ENCODE assay signal across 9 cellular contexts in the genomic region with DNA sequence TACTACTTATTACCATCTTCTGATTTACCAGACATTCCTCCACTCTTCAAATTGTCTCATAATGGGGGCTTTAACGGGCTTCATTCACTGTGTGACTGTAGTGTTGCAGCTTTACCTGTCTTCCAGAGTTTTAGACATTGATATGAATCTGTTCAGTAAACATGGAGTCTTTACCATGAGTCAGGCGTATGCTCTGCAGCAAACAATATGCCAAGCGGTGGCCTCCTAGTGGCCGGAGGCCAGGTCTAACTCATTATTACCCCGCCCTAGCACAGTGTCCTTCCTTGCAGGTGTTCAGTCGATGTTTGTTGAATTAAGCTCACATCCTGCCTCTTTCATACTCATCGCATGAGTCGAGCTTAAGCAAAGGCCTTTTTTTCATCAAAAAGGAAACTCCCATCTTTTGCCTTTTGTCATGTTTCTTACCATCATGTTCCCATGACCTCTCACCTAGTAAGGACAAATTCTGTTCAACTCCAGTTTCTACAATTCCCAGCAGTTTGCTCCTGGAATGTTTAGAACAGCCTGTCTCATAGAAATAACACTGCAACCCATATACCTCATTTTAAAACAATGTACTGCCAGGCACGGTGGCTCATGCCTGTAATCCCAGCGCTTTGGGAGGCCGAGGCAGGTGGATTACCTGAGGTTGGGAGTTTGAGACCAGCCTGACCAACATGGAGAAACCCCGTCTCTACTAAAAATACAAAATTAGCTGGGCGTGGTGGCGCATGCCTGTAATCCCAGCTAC. TPM values are rescaled to one million over a fixed set of nuclear protein-coding genes. Genes with fewer than 3 reads are reported as not detected.
DNase-seq lines count a peak whose midpoint lies in the region; ATAC-seq, FAIRE-seq and TF ChIP-seq lines count a peak whose summit lies in the region.
"Had no signal": no experiment of that assay in that cellular context is flagged by ENCODE, and none has a peak within 500 bp of the region (broad histone marks: within the 10 kb centered on the region; RNA-seq: fewer than 3 reads in every experiment).

No MANE protein-coding gene starts in this region.

- intact Hi-C loops in endothelial cell of umbilical vein (cut with micrococcal nuclease) = loop anchor here (1.0 kb wide), 1 partner anchor 9 kb away; no protein-coding TSS in a partner anchor

- no peaks in the 10 kb centered on the region for H3K9me1 ChIP-seq in endothelial cell of umbilical vein (replicated peaks; ENCODE audit: control insufficient read depth, extremely low read depth, insufficient read depth, low read length)

- H3K4me3 ChIP-seq in endothelial cell of umbilical vein (replicated peaks in 1 of 3; ENCODE audit: insufficient read depth in 1 of 3, low read depth in 1 of 3, low read length in 3 of 3) = no peak overlapping the region
- no peak overlapping the region for H3K4me3 ChIP-seq in neural progenitor cell
- H3K4me3 ChIP-seq: BLaER1 had no signal

- peak; percentile 64 for FAIRE-seq in endothelial cell of umbilical vein (lab: Jason Lieb, UNC)

- H3K4me1 Mint-ChIP-seq in neural progenitor cell = peaks cover 9% of the 10 kb centered on the region

- H3K4me1 ChIP-seq in endothelial cell of umbilical vein (ENCODE audit: control insufficient read depth, extremely low read depth, insufficient read depth, low read length) (peaks cover 26% of the 10 kb centered on the region), neural progenitor cell (no peaks in the 10 kb centered on the region)

- no peaks in the 10 kb centered on the region for H3K36me3 Mint-ChIP-seq in neural progenitor cell

- H3K27me3 ChIP-seq in endothelial cell of umbilical vein (ENCODE audit: control insufficient read depth in 2 of 2, insufficient read depth in 2 of 2, low read length in 2 of 2) = no peaks in the 10 kb centered on the region
- H3K27me3 ChIP-seq in neural progenitor cell = no peaks in the 10 kb centered on the region
- H3K27me3 ChIP-seq: BLaER1 had no signal

- TSS peak; percentile 15 for BruUV-seq in endothelial cell of umbilical vein (replicated peaks; lab: Mats Ljungman, UMichigan)

- CTCF ChIA-PET in endothelial cell of umbilical vein (lab: Charles Lee) = interaction anchor here (0.6 kb wide), 3 partner anchors 10 to 96 kb away, joined by 3 to 6 read pairs (median 4); no protein-coding TSS in a partner anchor

- POLR2A ChIA-PET in endothelial cell of umbilical vein (lab: Charles Lee) = interaction anchor here (0.6 to 1.6 kb wide), 6 partner anchors 10 to 146 kb away, joined by 3 to 15 read pairs (median 4); partner anchors contain the start of genes PTRH2 and VMP1

- H3K4me2 ChIP-seq in endothelial cell of umbilical vein (ENCODE audit: insufficient read depth, low read length) (no peak overlapping the region), neural progenitor cell (no peak overlapping the region)
- H3K4me2 ChIP-seq: BLaER1 had no signal

- H3K4me3 Mint-ChIP-seq in neural progenitor cell = no peak overlapping the region

- H3K27ac ChIP-seq in endothelial cell of umbilical vein (ENCODE audit: insufficient read depth, low read depth, low read length) = peak overlapping the region; percentile 68
- H3K27ac ChIP-seq in neural progenitor cell = no peak overlapping the region
- H3K27ac ChIP-seq: BLaER1 had no signal

- H3F3A ChIP-seq in neural progenitor cell (ENCODE audit: low read depth) = no peaks in the 10 kb centered on the region

- no peak overlapping the region for H3K27ac Mint-ChIP-seq in neural progenitor cell

- H3K79me2 ChIP-seq in endothelial cell of umbilical vein (ENCODE audit: control insufficient read depth, insufficient read depth, low read length) (no peaks in the 10 kb centered on the region), neural progenitor cell (ENCODE audit: low read depth) (no peaks in the 10 kb centered on the region)

- H3K9ac ChIP-seq in endothelial cell of umbilical vein (replicated peaks; ENCODE audit: extremely low read depth, insufficient read depth, low read length) (no peak overlapping the region), neural progenitor cell (no peak overlapping the region)
- H3K9ac ChIP-seq: BLaER1 had no signal

- no peak for TF ChIP-seq POLR2A in endothelial cell of umbilical vein (IDR thresholded peaks at IDR 0.05; ENCODE audit: low read depth, low read length)

- TF ChIP-seq CTCF in endothelial cell of umbilical vein (IDR thresholded peaks at IDR 0.05; ENCODE audit: extremely low read depth in 1 of 2, insufficient read depth in 1 of 2, low read depth in 1 of 2, low read length in 2 of 2) = peak; percentile 45 to 60
- peak; percentile 39 for TF ChIP-seq CTCF in neural progenitor cell (IDR thresholded peaks at IDR 0.05)

- DNase-seq in DMS 273 (lab: John Stamatoyannopoulos, UW; ENCODE audit: unreplicated experiment) (peak; percentile 56), DMS 273 treated with DMSO at 0.1 percent for 48 hours (lab: John Stamatoyannopoulos, UW) (no peak), NAMALWA (ENCODE audit: low spot score) (peak; percentile 96), endothelial cell of umbilical vein (ENCODE audit: low read depth, low spot score) (peak; percentile 85), neural progenitor cell (ENCODE audit: low spot score) (peak; percentile 16)
- DNase-seq in activated CD4-positive, alpha-beta T cell treated with anti-CD3 and anti-CD28 coated beads for 48 hours = peak; percentile 78

- H4K20me1 ChIP-seq in endothelial cell of umbilical vein (replicated peaks; ENCODE audit: control insufficient read depth, extremely low read depth, insufficient read depth, low read length) (no peaks in the 10 kb centered on the region), neural progenitor cell (ENCODE audit: low read depth) (no peaks in the 10 kb centered on the region)
- H4K20me1 ChIP-seq: BLaER1 had no signal

- H2AFZ ChIP-seq in endothelial cell of umbilical vein (ENCODE audit: low read depth, low read length) = peak overlapping the region; percentile 4
- H2AFZ ChIP-seq in neural progenitor cell (replicated peaks) = peak overlapping the region; percentile 48

- H3K36me3 ChIP-seq in endothelial cell of umbilical vein (ENCODE audit: control insufficient read depth in 2 of 2, extremely low read depth in 1 of 2, insufficient read depth in 2 of 2, low read length in 2 of 2) (no peaks in the 10 kb centered on the region), neural progenitor cell (no peaks in the 10 kb centered on the region)
- H3K36me3 ChIP-seq: BLaER1 had no signal

- peaks cover 2% of the 10 kb centered on the region for H3K27me3 Mint-ChIP-seq in neural progenitor cell (ENCODE audit: insufficient read depth, low read depth)

- no peak for ATAC-seq in GM19328 (IDR thresholded peaks at IDR 0.05; ENCODE audit: unreplicated experiment)
- no peak for ATAC-seq in GM18867 (IDR thresholded peaks at IDR 0.05; ENCODE audit: unreplicated experiment)

- dilution Hi-C loops in endothelial cell of umbilical vein (cut with MboI; ENCODE audit: extremely low pct_ligation_motif_present, low sequenced_read_pairs) = no loop called here

- no peaks in the 10 kb centered on the region for H3K9me3 Mint-ChIP-seq in neural progenitor cell

- no peaks in the 10 kb centered on the region for H3K9me3 ChIP-seq in endothelial cell of umbilical vein (replicated peaks; ENCODE audit: control insufficient read depth, insufficient read depth, low read length)
- H3K9me3 ChIP-seq in neural progenitor cell (ENCODE audit: low read depth) = no peaks in the 10 kb centered on the region
- H3K9me3 ChIP-seq: BLaER1 had no signal

TF ChIP-seq in endothelial cell of umbilical vein, 7 proteins besides CTCF, POLR2A, EP300 and RAD21:
- TF ChIP-seq MAX (IDR thresholded peaks at IDR 0.05; ENCODE audit: insufficient read depth, insufficient read length) (no peak), FOS (IDR thresholded peaks at IDR 0.05; ENCODE audit: borderline replicate concordance, insufficient read depth, low read length) (peak; percentile 61), GATA2 (IDR thresholded peaks at IDR 0.05; ENCODE audit: insufficient read depth, insufficient read length, low read depth, low read length) (peak; percentile 53), MYC (IDR thresholded peaks at IDR 0.05; ENCODE audit: low read depth, low read length) (no peak), JUN (IDR thresholded peaks at IDR 0.05; ENCODE audit: borderline replicate concordance, insufficient read depth, insufficient read length, low read depth) (peak; percentile 64), POLR2AphosphoS5 (IDR thresholded peaks at IDR 0.05; ENCODE audit: insufficient read depth, low read depth, low read length) (peak; percentile 71), EZH2 (IDR thresholded peaks at IDR 0.05; ENCODE audit: borderline replicate concordance, low read depth, low read length, severe bottlenecking) (no peak)

RNA-seq across cellular contexts. Expression of gene TUBD1, which starts 39.4 kb away (rescaled TPM):
- total RNA-seq in endothelial cell of umbilical vein (11.3 and 11.6 TPM in 2 replicates), neural progenitor cell (ENCODE audit: low replicate concordance) (15.5 and 32.6 TPM in 2 replicates)
- polyA plus RNA-seq in endothelial cell of umbilical vein = 4.1 and 4.9 TPM in 2 replicates
- polyA plus RNA-seq in endothelial cell of umbilical vein (2011; cell fraction: cytosol; rRNA removed) = 6.0 and 6.4 TPM in 2 replicates
- polyA plus RNA-seq in endothelial cell of umbilical vein (2011; cell fraction: nucleus; rRNA removed) = 6.3 and 8.4 TPM in 2 replicates
- polyA plus RNA-seq in endothelial cell of umbilical vein (2012) = 9.6 and 10.6 TPM in 2 replicates
- 14.2 and 22.1 TPM in 2 replicates for polyA minus RNA-seq in endothelial cell of umbilical vein
- 14.6 TPM for polyA minus RNA-seq in endothelial cell of umbilical vein (2011; cell fraction: cytosol; rRNA and poly(A)+ RNA removed)
- polyA minus RNA-seq in endothelial cell of umbilical vein (2011; cell fraction: nucleus; rRNA and poly(A)+ RNA removed) = 7.4 and 13.4 TPM in 2 replicates

RNA-seq across cellular contexts. Expression of gene RPS6KB1, which starts 39.6 kb away (rescaled TPM):
- total RNA-seq in endothelial cell of umbilical vein (40.5 and 45.7 TPM in 2 replicates), neural progenitor cell (ENCODE audit: low replicate concordance) (15.5 and 18.7 TPM in 2 replicates)
- 4.1 and 5.4 TPM in 2 replicates for polyA plus RNA-seq in endothelial cell of umbilical vein
- 11.4 and 11.6 TPM in 2 replicates for polyA plus RNA-seq in endothelial cell of umbilical vein (2011; cell fraction: cytosol; rRNA removed)
- polyA plus RNA-seq in endothelial cell of umbilical vein (2011; cell fraction: nucleus; rRNA removed) = 19.4 and 21.8 TPM in 2 replicates
- 22.3 and 31.8 TPM in 2 replicates for polyA plus RNA-seq in endothelial cell of umbilical vein (2012)
- polyA minus RNA-seq in endothelial cell of umbilical vein = 18.4 and 23.7 TPM in 2 replicates
- 15.4 TPM for polyA minus RNA-seq in endothelial cell of umbilical vein (2011; cell fraction: cytosol; rRNA and poly(A)+ RNA removed)
- 26.0 and 43.6 TPM in 2 replicates for polyA minus RNA-seq in endothelial cell of umbilical vein (2011; cell fraction: nucleus; rRNA and poly(A)+ RNA removed)
